ENCODE assay signal across 8 cellular contexts in genomic region chr1:155084722-155085503, GRCh38. TPM values are rescaled to one million over a fixed set of nuclear protein-coding genes. Genes with fewer than 3 reads are reported as not detected.
DNase-seq lines count a peak whose midpoint lies in the region; ATAC-seq, FAIRE-seq and TF ChIP-seq lines count a peak whose summit lies in the region.

No MANE protein-coding gene starts in this region.

- H4K20me1 ChIP-seq in astrocyte (ENCODE audit: insufficient read depth, low read length) = peaks cover 13% of the 10 kb centered on the region

- H3K36me3 ChIP-seq in astrocyte (ENCODE audit: insufficient read depth, low read length) (no peaks in the 10 kb centered on the region), rectal smooth muscle tissue (ENCODE audit: control insufficient read depth, insufficient read depth, low read length) (no peaks in the 10 kb centered on the region), aorta (ENCODE audit: control insufficient read depth in 1 of 2, insufficient read depth in 2 of 2, low read length in 1 of 2) (no peaks in the 10 kb centered on the region)

- peak overlapping the region; percentile 94 for H2AFZ ChIP-seq in astrocyte (ENCODE audit: low read depth, low read length)

- H3K4me3 ChIP-seq in astrocyte (ENCODE audit: insufficient read depth, low read depth, low read length) = peak overlapping the region; percentile 82
- peak overlapping the region; percentile 86 for H3K4me3 ChIP-seq in rectal smooth muscle tissue (ENCODE audit: low read length)
- H3K4me3 ChIP-seq in aorta (ENCODE audit: low read length in 2 of 2) = peak overlapping the region; percentile 27 to 59

- H3K27me3 ChIP-seq in astrocyte (ENCODE audit: insufficient read depth, low read length) = peaks cover 33% of the 10 kb centered on the region
- H3K27me3 ChIP-seq in rectal smooth muscle tissue (ENCODE audit: control insufficient read depth, insufficient read depth, low read length) = peaks cover 26% of the 10 kb centered on the region
- H3K27me3 ChIP-seq in aorta (ENCODE audit: control insufficient read depth in 1 of 2, insufficient read depth in 2 of 2, low read length in 1 of 2) = no peaks in the 10 kb centered on the region

- TF ChIP-seq CTCF in astrocyte (IDR thresholded peaks at IDR 0.05; ENCODE audit: insufficient read depth, low read depth, low read length) = peak; percentile 68

- peaks cover 27% of the 10 kb centered on the region for H3K4me1 Mint-ChIP-seq in T-helper 2 cell treated with Interferon-gamma antibody and Interleukin-4, amounts not matched to agents 5 μg/mL and 100 μg/mL, for 36 hours (ENCODE audit: low read depth)
- peaks cover 9% of the 10 kb centered on the region for H3K4me1 Mint-ChIP-seq in astrocyte (ENCODE audit: low read depth, unreplicated experiment)

- H3K9me3 Mint-ChIP-seq in T-helper 2 cell treated with Interferon-gamma antibody and Interleukin-4, amounts not matched to agents 5 μg/mL and 100 μg/mL, for 36 hours = no peaks in the 10 kb centered on the region
- no peaks in the 10 kb centered on the region for H3K9me3 Mint-ChIP-seq in astrocyte (ENCODE audit: unreplicated experiment)

- H3K27ac ChIP-seq in astrocyte (ENCODE audit: low read depth, low read length) = peak overlapping the region; percentile 36
- H3K27ac ChIP-seq in rectal smooth muscle tissue (ENCODE audit: low read depth, low read length) = peak overlapping the region; percentile 79
- H3K27ac ChIP-seq in aorta (ENCODE audit: low read depth in 1 of 2, low read length in 2 of 2) = peak overlapping the region in 1 of 2 donors; percentile 55

- peak overlapping the region; percentile 71 for H3K9ac ChIP-seq in astrocyte (ENCODE audit: low read length)
- peak overlapping the region; percentile 69 for H3K9ac ChIP-seq in rectal smooth muscle tissue (ENCODE audit: low read length)

- no peaks in the 10 kb centered on the region for H3K79me2 ChIP-seq in astrocyte (ENCODE audit: insufficient read depth, low read length)

- peak; percentile 72 for ATAC-seq in GM18502 (IDR thresholded peaks at IDR 0.05; ENCODE audit: poor library complexity, unreplicated experiment)
- peak; percentile 64 for ATAC-seq in HG02973 (IDR thresholded peaks at IDR 0.05; ENCODE audit: unreplicated experiment)
- peak; percentile 94 for ATAC-seq in aorta (ENCODE audit: low FRiP score)

- H3K4me2 ChIP-seq in astrocyte (ENCODE audit: low read length) = peak overlapping the region; percentile 93

- H3K36me3 Mint-ChIP-seq in T-helper 2 cell treated with Interferon-gamma antibody and Interleukin-4, amounts not matched to agents 5 μg/mL and 100 μg/mL, for 36 hours (ENCODE audit: low read depth) = peaks cover 2% of the 10 kb centered on the region
- peaks cover 2% of the 10 kb centered on the region for H3K36me3 Mint-ChIP-seq in astrocyte (ENCODE audit: low read depth, unreplicated experiment)

- no peak for FAIRE-seq in astrocyte (lab: Jason Lieb, UNC)

- H3K9me3 ChIP-seq in astrocyte (ENCODE audit: insufficient read depth, low read depth, low read length) = no peaks in the 10 kb centered on the region
- H3K9me3 ChIP-seq in aorta (ENCODE audit: control insufficient read depth, low read length) = no peaks in the 10 kb centered on the region

- intact Hi-C loops in aorta (cut with DNase I) = loop anchor here (1.0 to 5.0 kb wide), 4 partner anchors 22 to 603 kb away; partner anchors contain the start of gene EFNA4 (in 1 of the 2)

- DNase-seq in NCI-H187 treated with DMSO at 0.1 percent for 48 hours (lab: John Stamatoyannopoulos, UW) = peak; percentile 98
- DNase-seq in T-helper 2 cell treated with Interferon-gamma antibody and Interleukin-4, amounts not matched to agents 5 μg/mL and 100 μg/mL, for 36 hours (ENCODE audit: low spot score) = peak; percentile 92
- peak; percentile 76 for DNase-seq in astrocyte (ENCODE audit: low read depth)
- DNase-seq in hepatic stellate cell (ENCODE audit: low spot score) = peak; percentile 97
- DNase-seq in aorta = peak; percentile 96 to 97

- peak overlapping the region; percentile 96 for H3K27ac Mint-ChIP-seq in T-helper 2 cell treated with Interferon-gamma antibody and Interleukin-4, amounts not matched to agents 5 μg/mL and 100 μg/mL, for 36 hours
- peak overlapping the region; percentile 83 for H3K27ac Mint-ChIP-seq in astrocyte (ENCODE audit: unreplicated experiment)

- 1% methylated on average over 64 to 67 of the region's 67 CpGs for WGBS in aorta, 2 donors

- peaks cover 34% of the 10 kb centered on the region for H3K27me3 Mint-ChIP-seq in T-helper 2 cell treated with Interferon-gamma antibody and Interleukin-4, amounts not matched to agents 5 μg/mL and 100 μg/mL, for 36 hours (ENCODE audit: low read depth)
- peaks cover 31% of the 10 kb centered on the region for H3K27me3 Mint-ChIP-seq in astrocyte (ENCODE audit: low read depth, unreplicated experiment)

- H3K4me1 ChIP-seq in astrocyte (ENCODE audit: insufficient read depth, low read length) = peaks cover 15% of the 10 kb centered on the region
- H3K4me1 ChIP-seq in rectal smooth muscle tissue (ENCODE audit: control insufficient read depth, insufficient read depth, low read length) = peaks cover 16% of the 10 kb centered on the region
- no peaks in the 10 kb centered on the region for H3K4me1 ChIP-seq in aorta (ENCODE audit: control insufficient read depth in 1 of 2, insufficient read depth in 2 of 2, low read length in 2 of 2)

- peak overlapping the region; percentile 98 for H3K4me3 Mint-ChIP-seq in T-helper 2 cell treated with Interferon-gamma antibody and Interleukin-4, amounts not matched to agents 5 μg/mL and 100 μg/mL, for 36 hours
- peak overlapping the region; percentile 92 for H3K4me3 Mint-ChIP-seq in astrocyte (ENCODE audit: unreplicated experiment)

RNA-seq across cellular contexts. Expression of gene EFNA3, which starts 6.3 kb away (rescaled TPM):
- 2.9 and 3.4 TPM in 2 replicates for total RNA-seq in astrocyte
- 1 to 10 TPM; 1.8 to 3.2 TPM for total RNA-seq in aorta
- polyA plus RNA-seq in aorta = under 1 TPM in 1 of 2 donors, not detected in 1; 0.41 TPM

RNA-seq across cellular contexts. Expression of gene EFNA4, which starts 21.4 kb away (rescaled TPM):
- total RNA-seq in astrocyte = 11.8 TPM in 2 replicates
- total RNA-seq in aorta = 1 to 10 TPM; 3.0 to 5.7 TPM
- polyA plus RNA-seq in aorta = 1 to 10 TPM; 3.9 to 4.0 TPM

RNA-seq across cellular contexts. Expression of gene ADAM15, which starts 33.8 kb away (rescaled TPM):
- 66.8 and 68.3 TPM in 2 replicates for total RNA-seq in astrocyte
- 100 to 1,000 TPM; 129 to 180 TPM for total RNA-seq in aorta
- polyA plus RNA-seq in aorta = 10 to 100 TPM; 17.3 to 89.3 TPM

RNA-seq across cellular contexts. Expression of gene EFNA1, which starts 42.8 kb away (rescaled TPM):
- total RNA-seq in astrocyte = 11.3 and 16.4 TPM in 2 replicates
- 10 to 100 TPM; 18.9 to 49.1 TPM for total RNA-seq in aorta
- polyA plus RNA-seq in aorta = 10 to 100 TPM in 1 of 2 donors, 1 to 10 TPM in 1; 7.1 to 12.1 TPM

RNA-seq across cellular contexts. Expression of gene SLC50A1, which starts 50.7 kb away (rescaled TPM):
- total RNA-seq in astrocyte = 22.8 and 25.4 TPM in 2 replicates
- 10 to 100 TPM; 19.8 to 26.8 TPM for total RNA-seq in aorta
- polyA plus RNA-seq in aorta = 10 to 100 TPM; 22.7 to 28.2 TPM
